ENCODE assay signal across 10 cellular contexts in genomic region chr20:56626367-56627121, GRCh38.
DNase-seq lines count a peak whose midpoint lies in the region; ATAC-seq and TF ChIP-seq lines count a peak whose summit lies in the region.
"Had no signal": no experiment of that assay in that cellular context is flagged by ENCODE, and none has a peak within 500 bp of the region (broad histone marks: within the 10 kb centered on the region; RNA-seq: fewer than 3 reads in every experiment).

No MANE protein-coding gene starts in this region.

- peaks cover 35% of the 10 kb centered on the region for H3K27me3 ChIP-seq in iPS DF 6.9 (ENCODE audit: control insufficient read depth, insufficient read depth, low read length)

- no peak overlapping the region for H3K27ac ChIP-seq in iPS DF 6.9 (ENCODE audit: low read length)

- WGBS in iPS DF 6.9 (ENCODE audit: insufficient coverage, insufficient read length) = no CpG with 5 or more reads among the region's 60 CpGs

- peak; percentile 66 for ATAC-seq in SK-N-SH treated with all-trans-retinoic acid at 6 μM for 48 hours
- ATAC-seq: naive thymus-derived CD4-positive, alpha-beta T cell had no signal

- peak; percentile 14 for DNase-seq in stimulated activated CD4-positive, alpha-beta T cell treated with anti-CD3 and anti-CD28 coated beads, Interleukin-1b, Interleukin-23, amount 100 ng/mL, for 48 hours
- no peak for DNase-seq in stimulated activated CD4-positive, alpha-beta T cell treated with anti-CD3 and anti-CD28 coated beads, Interleukin-2, amount 100 ng/mL, for 48 hours
- no peak for DNase-seq in iPS DF 6.9 (ENCODE audit: low read depth, low spot score)
- DNase-seq in SIG-M5 treated with dmso at 0.1 percent for 504 hours (lab: John Stamatoyannopoulos, UW; ENCODE audit: unreplicated experiment) = no peak
- DNase-seq in SW480 (ENCODE audit: low spot score) = no peak
- DNase-seq in NCI-H510A (lab: John Stamatoyannopoulos, UW) = no peak
- DNase-seq in glomerular visceral epithelial cell (ENCODE audit: extremely low spot score) = no peak
- DNase-seq: NCI-H1092 had no signal

- H3K9me3 ChIP-seq in iPS DF 6.9 (ENCODE audit: control insufficient read depth, insufficient read depth, low read length) = no peaks in the 10 kb centered on the region

- H3K4me1 ChIP-seq in iPS DF 6.9 (ENCODE audit: control insufficient read depth, insufficient read depth, low read length) = peaks cover 5% of the 10 kb centered on the region

- H3K4me3 ChIP-seq in iPS DF 6.9 (ENCODE audit: low read length) = peak overlapping the region; percentile 21; the same call in 1 of the 2 replicates

- no peaks in the 10 kb centered on the region for H3K36me3 ChIP-seq in iPS DF 6.9 (ENCODE audit: control insufficient read depth, insufficient read depth, low read length)

TF ChIP-seq in SK-N-SH treated with all-trans-retinoic acid at 6 μM for 48 hours, 23 proteins besides CTCF, POLR2A, EP300 and RAD21:
- no peak for TF ChIP-seq CSDC2 (CRISPR knock-in tag; IDR thresholded peaks at IDR 0.05)
- TF ChIP-seq TOX (CRISPR knock-in tag; IDR thresholded peaks at IDR 0.05; ENCODE audit: borderline replicate concordance) = no peak
- no peak for TF ChIP-seq GLIS3 (CRISPR knock-in tag; IDR thresholded peaks at IDR 0.05)
